ENCODE assay signal across 4 cellular contexts in the genomic region with DNA sequence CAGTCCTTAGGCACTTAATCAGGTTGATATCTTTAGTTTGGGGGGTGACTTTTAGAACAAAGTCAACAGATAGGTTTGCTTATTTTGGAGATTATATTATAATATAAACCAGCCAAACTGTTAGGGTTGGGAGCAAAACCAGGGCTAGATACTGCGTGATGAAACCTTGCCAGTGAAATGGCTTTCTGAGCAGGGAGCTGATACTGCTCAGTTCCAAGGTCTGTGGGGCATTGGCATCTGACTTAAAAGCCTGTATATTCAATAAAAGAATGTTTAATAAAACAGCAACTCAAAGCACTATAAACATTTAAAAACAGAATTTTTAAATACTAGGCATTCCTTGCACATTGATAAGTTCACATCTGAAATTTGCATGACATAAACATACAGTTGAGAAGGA. TPM values are rescaled to one million over a fixed set of nuclear protein-coding genes. Genes with fewer than 3 reads are reported as not detected.
"Had no signal": no experiment of that assay in that cellular context is flagged by ENCODE, and none has a peak within 500 bp of the region (broad histone marks: within the 10 kb centered on the region; RNA-seq: fewer than 3 reads in every experiment).

No MANE protein-coding gene starts in this region.

- H3K4me3 ChIP-seq: GM12878 had no signal

- DNase-seq: GDM1, GF-D8 had no signal

RNA-seq across cellular contexts. Expression of gene PTPRM, which starts 19.3 kb away (rescaled TPM):
- total RNA-seq: G401 had no signal
